8 cellular contexts compared by ENCODE assay signal in genomic region chr18:3995476-3996102, GRCh38.
DNase-seq lines count a peak whose midpoint lies in the region; ATAC-seq and TF ChIP-seq lines count a peak whose summit lies in the region.

No MANE protein-coding gene starts in this region.

- peak; percentile 58 for ATAC-seq in GM21529 (IDR thresholded peaks at IDR 0.05; ENCODE audit: unreplicated experiment)

- H3K9me3 Mint-ChIP-seq in Calu3 (ENCODE audit: low read depth, unreplicated experiment) (no peaks in the 10 kb centered on the region), immature natural killer cell (no peaks in the 10 kb centered on the region)

- TF ChIP-seq CTCF in Calu3 (IDR thresholded peaks at IDR 0.05; ENCODE audit: unreplicated experiment) = peak; percentile 86
- TF ChIP-seq CTCF in astrocyte of the spinal cord (IDR thresholded peaks at IDR 0.05; ENCODE audit: low read depth, low read length) = peak; percentile 88

- H3K4me3 Mint-ChIP-seq in Calu3 (ENCODE audit: low read depth, unreplicated experiment) = no peak overlapping the region
- no peak overlapping the region for H3K4me3 Mint-ChIP-seq in immature natural killer cell

- H3K27ac Mint-ChIP-seq in Calu3 (ENCODE audit: unreplicated experiment) (no peak overlapping the region), immature natural killer cell (no peak overlapping the region)

- H3K36me3 Mint-ChIP-seq in Calu3 (ENCODE audit: insufficient read depth, unreplicated experiment) = no peaks in the 10 kb centered on the region
- no peaks in the 10 kb centered on the region for H3K36me3 Mint-ChIP-seq in immature natural killer cell

- H3K4me1 Mint-ChIP-seq in Calu3 (ENCODE audit: low read depth, unreplicated experiment) = no peaks in the 10 kb centered on the region
- no peaks in the 10 kb centered on the region for H3K4me1 Mint-ChIP-seq in immature natural killer cell

- in situ Hi-C loops in astrocyte of the spinal cord (cut with HindIII; ENCODE audit: low sequenced_read_pairs) = no loop called here

- H3K27me3 Mint-ChIP-seq in Calu3 (ENCODE audit: unreplicated experiment) = no peaks in the 10 kb centered on the region
- peaks cover 0 to 2% (median 0%) of the 10 kb centered on the region in 3 donors for H3K27me3 Mint-ChIP-seq in immature natural killer cell (ENCODE audit: low read depth in 3 of 3)

- intact Hi-C loops in Calu3 (cut with micrococcal nuclease; ENCODE audit: unreplicated experiment) = no loop called here

- BruUV-seq in Calu3 (replicated peaks; lab: Mats Ljungman, UMichigan) = no TSS peak

- DNase-seq in Calu3 = peak; percentile 64
- peak; percentile 17 for DNase-seq in NCI-H1048 (lab: John Stamatoyannopoulos, UW)
- DNase-seq in SW480 (ENCODE audit: low spot score) = peak; percentile 28
- peak; percentile 79 for DNase-seq in astrocyte of the spinal cord (ENCODE audit: low read depth, low spot score)
- DNase-seq in immature natural killer cell = peak; percentile 6 to 41 (median 21)
- peak; percentile 49 for DNase-seq in stimulated activated CD4-positive, alpha-beta T cell treated with anti-CD3 and anti-CD28 coated beads, Interleukin-1b, Interleukin-23, amount 100 ng/mL, for 48 hours
- no peak for DNase-seq in epidermal melanocyte (ENCODE audit: insufficient read length, low spot score)

- no peak overlapping the region for H3K4me3 ChIP-seq in astrocyte of the spinal cord (ENCODE audit: low read depth, low read length)

- CTCF ChIA-PET in Calu3 (lab: Charles Lee) = interaction anchor here (0.6 to 1.6 kb wide), 11 partner anchors 11 to 1002 kb away, joined by 3 to 17 read pairs (median 3); no protein-coding TSS in a partner anchor
